ENCODE assay signal across 8 cellular contexts in genomic region chr12:53268009-53268636, GRCh38. TPM values are rescaled to one million over a fixed set of nuclear protein-coding genes. Genes with fewer than 3 reads are reported as not detected.
DNase-seq lines count a peak whose midpoint lies in the region; ATAC-seq and TF ChIP-seq lines count a peak whose summit lies in the region.

ESPL1 (plus strand) TSS chr12:53268299; CDS start chr12:53268767, 468 bp downstream.

- no peak for TF ChIP-seq CTCF in coronary artery (IDR thresholded peaks at IDR 0.05)
- peak; percentile 17 to 35 for TF ChIP-seq CTCF in left lung (IDR thresholded peaks at IDR 0.05)

- peak within 1 kb of the TSS; percentile 98 for H3K27ac Mint-ChIP-seq in activated CD4-positive, alpha-beta T cell treated with anti-CD3 and anti-CD28 coated beads for 36 hours

- H3K27ac ChIP-seq in coronary artery, result peak within 1 kb of the TSS in 1 of 2 donors; percentile 43
- H3K27ac ChIP-seq in left lung, result peak within 1 kb of the TSS; percentile 33 to 74

- no peaks in the 10 kb centered on the region for H3K9me3 ChIP-seq in left lung

- POLR2A ChIA-PET in activated CD4-positive, alpha-beta T cell treated with anti-CD3 and anti-CD28 coated beads for 36 hours (lab: Charles Lee), result interaction anchor here (0.6 to 3.4 kb wide), 16 partner anchors 9 to 1096 kb away, joined by 3 to 14 read pairs (median 4); partner anchors contain the start of genes ATP5MC2, CSAD, TARBP2 and ZNF740

- H3K36me3 Mint-ChIP-seq in activated CD4-positive, alpha-beta T cell treated with anti-CD3 and anti-CD28 coated beads for 36 hours (ENCODE audit: low read depth), result peaks cover 37% of the 10 kb centered on the region

- H3K36me3 ChIP-seq in left lung, result no peaks in the 10 kb centered on the region

- H3K4me3 Mint-ChIP-seq in activated CD4-positive, alpha-beta T cell treated with anti-CD3 and anti-CD28 coated beads for 36 hours, result peak within 1 kb of the TSS; percentile 92

- peaks cover 30% of the 10 kb centered on the region for H3K4me1 Mint-ChIP-seq in activated CD4-positive, alpha-beta T cell treated with anti-CD3 and anti-CD28 coated beads for 36 hours

- DNase-seq in Ammon's horn (ENCODE audit: low spot score) (peak; percentile 61), NCI-H510A (lab: John Stamatoyannopoulos, UW) (peak; percentile 58), coronary artery (ENCODE audit: low spot score) (no peak), left lung (peak; percentile 82 to 91)
- peak; percentile 93 for DNase-seq in activated CD4-positive, alpha-beta T cell treated with anti-CD3 and anti-CD28 coated beads for 36 hours
- peak; percentile 82 for DNase-seq in stimulated activated CD4-positive, alpha-beta T cell treated with anti-CD3 and anti-CD28 coated beads, Interleukin-4, amount 100 ng/mL, for 24 hours

- no peaks in the 10 kb centered on the region for H3K27me3 Mint-ChIP-seq in activated CD4-positive, alpha-beta T cell treated with anti-CD3 and anti-CD28 coated beads for 36 hours

- CTCF ChIA-PET in activated CD4-positive, alpha-beta T cell treated with anti-CD3 and anti-CD28 coated beads for 36 hours (lab: Charles Lee), result interaction anchor here (0.5 to 6.8 kb wide), 32 partner anchors 12 to 233 kb away, joined by 3 to 113 read pairs (median 4); partner anchors contain the start of genes AAAS, MYG1, PFDN5 and SPRYD3

- peaks cover 9 to 29% of the 10 kb centered on the region in 2 donors for H3K4me1 ChIP-seq in left lung

- intact Hi-C loops in activated CD4-positive, alpha-beta T cell treated with anti-CD3 and anti-CD28 coated beads for 36 hours (cut with DNase I, micrococcal nuclease), result loop anchor here (1.0 to 2.0 kb wide), 14 partner anchors 16 to 262 kb away; partner anchors contain the start of genes AAAS (in 2 of the 2), PFDN5 (in 2 of the 2), CSAD (in 1 of the 2) and EIF4B (in 1 of the 2)
- intact Hi-C loops in left lung (cut with DNase I), result no loop called here

- H3K9me3 Mint-ChIP-seq in activated CD4-positive, alpha-beta T cell treated with anti-CD3 and anti-CD28 coated beads for 36 hours (ENCODE audit: low read depth), result no peaks in the 10 kb centered on the region

- no peaks in the 10 kb centered on the region for H3K27me3 ChIP-seq in left lung

- peak; percentile 84 for ATAC-seq in GM18909 (IDR thresholded peaks at IDR 0.05; ENCODE audit: poor library complexity, unreplicated experiment)
- ATAC-seq in HG03139 (IDR thresholded peaks at IDR 0.05; ENCODE audit: unreplicated experiment), result peak; percentile 66
- ATAC-seq in activated CD4-positive, alpha-beta T cell treated with anti-CD3 and anti-CD28 coated beads for 36 hours, result peak; percentile 86
- peak; percentile 94 for ATAC-seq in left lung

- H3K4me3 ChIP-seq in coronary artery (peak within 1 kb of the TSS; percentile 74), left lung (peak within 1 kb of the TSS; percentile 52 to 75)

RNA-seq across cellular contexts. Expression of gene ESPL1, which starts in this region (rescaled TPM):
- 10 to 100 TPM; 60.8 to 66.9 TPM for total RNA-seq in activated CD4-positive, alpha-beta T cell treated with anti-CD3 and anti-CD28 coated beads for 36 hours
- total RNA-seq in left lung, result 1 to 10 TPM; 2.8 to 4.1 TPM

Comparison
In these comparisons a context has a peak if more than half of its experiments do, and no peak if none do; other contexts are left out.
1. RNA of gene ESPL1 (total RNA-seq): 60.8 to 66.9 TPM in activated CD4-positive, alpha-beta T cell treated with anti-CD3 and anti-CD28 coated beads for 36 hours; 2.8 to 4.1 TPM in left lung; every median in the first group is over 10 times any median in the second.
2. intact Hi-C loops: an anchor here in activated CD4-positive, alpha-beta T cell treated with anti-CD3 and anti-CD28 coated beads for 36 hours (1.0 to 2.0 kb wide); none called in left lung.
3. Peak in every context shown above with its lines, with median percentiles within 50 percentile points of each other: ATAC-seq.